Comparison of ENCODE assay signal across 28 cellular contexts in genomic region chr12:39830862-39831520, GRCh38.
A peak's percentile ranks its signal among the peaks of the same experiment; 100 is the strongest.
DNase-seq lines count a peak whose midpoint lies in the region; ATAC-seq, FAIRE-seq and TF ChIP-seq lines count a peak whose summit lies in the region.
"Had no signal": no experiment of that assay in that cellular context is flagged by ENCODE, and none has a peak within 500 bp of the region (broad histone marks: within the 10 kb centered on the region; RNA-seq: fewer than 3 reads in every experiment).

No MANE protein-coding gene starts in this region.

- H4K20me1 ChIP-seq in hepatocyte (ENCODE audit: insufficient read depth, poor library complexity, severe bottlenecking) = no peaks in the 10 kb centered on the region

- H2AFZ ChIP-seq in hepatocyte = no peak overlapping the region

- no peak overlapping the region for H3K4me2 ChIP-seq in hepatocyte

- H3K4me3 ChIP-seq in hepatocyte (no peak overlapping the region), small intestine (ENCODE audit: low read depth in 1 of 2, low read length in 2 of 2) (no peak overlapping the region)
- H3K4me3 ChIP-seq: thoracic aorta had no signal

- no peaks in the 10 kb centered on the region for H3K79me2 ChIP-seq in hepatocyte

- H3K27ac ChIP-seq in hepatocyte = peak overlapping the region; percentile 46
- H3K27ac ChIP-seq in small intestine (ENCODE audit: low read depth in 1 of 2, low read length in 1 of 2) = no peak overlapping the region
- H3K27ac ChIP-seq: thoracic aorta had no signal

- no peaks in the 10 kb centered on the region for H3K9me2 ChIP-seq in hepatocyte (replicated peaks; ENCODE audit: insufficient read depth)

- TF ChIP-seq CTCF in hepatocyte (IDR thresholded peaks at IDR 0.05; ENCODE audit: poor library complexity) = no peak

- ATAC-seq in GM19035 (IDR thresholded peaks at IDR 0.05; ENCODE audit: unreplicated experiment) = no peak
- ATAC-seq: activated naive CD4-positive, alpha-beta T cell treated with anti-CD3 and anti-CD28 coated beads, Interleukin-2, amount 50 U/mL, for 72 hours; activated T-helper 17 cell treated with anti-CD3 and anti-CD28 coated beads, Interleukin-2, amount 50 U/mL, for 72 hours had no signal

- H3K4me1 ChIP-seq in hepatocyte (ENCODE audit: insufficient read depth) (peaks cover 4% of the 10 kb centered on the region), small intestine (ENCODE audit: control insufficient read depth in 2 of 2, insufficient read depth in 1 of 2, low read depth in 1 of 2, low read length in 1 of 2) (peaks cover 0 to 3% of the 10 kb centered on the region in 2 donors)

- 52% methylated on average over 5 of the region's 5 CpGs for WGBS in hepatocyte (ENCODE audit: low lambda C conversion rate, missing lambda C conversion rate)
- WGBS in small intestine, 3 donors = 16 to 67% (median 28%) methylated on average over 5 of the region's 5 CpGs

- H3K9me3 ChIP-seq in hepatocyte (ENCODE audit: low read depth) = no peaks in the 10 kb centered on the region
- H3K9me3 ChIP-seq in small intestine (ENCODE audit: control insufficient read depth, low read depth) = no peaks in the 10 kb centered on the region
- H3K9me3 ChIP-seq: thoracic aorta had no signal

- H3K27me3 ChIP-seq in hepatocyte (no peaks in the 10 kb centered on the region), small intestine (ENCODE audit: control insufficient read depth in 2 of 2, insufficient read depth in 2 of 2, low read length in 2 of 2) (no peaks in the 10 kb centered on the region)

- peak; percentile 9 for DNase-seq in GM03348 (ENCODE audit: low spot score)
- peak; percentile 8 for DNase-seq in OCI-M1 (lab: John Stamatoyannopoulos, UW)
- DNase-seq in hepatocyte (ENCODE audit: low spot score) = no peak
- peak; percentile 11 for DNase-seq in small intestine
- no peak for DNase-seq in NCI-H1930 (lab: John Stamatoyannopoulos, UW)
- DNase-seq in NCI-H2029 (lab: John Stamatoyannopoulos, UW) = no peak
- DNase-seq: activated CD4-positive, alpha-beta T cell treated with anti-CD3 and anti-CD28 coated beads, Interleukin-2, amount 50 U/mL, for 48 hours; activated CD4-positive, CD25-positive, alpha-beta regulatory T cell; activated CD8-positive, alpha-beta memory T cell treated with anti-CD3 and anti-CD28 coated beads, Interleukin-2, amount 50 U/mL, for 4 hours; aorta; CD4-positive, alpha-beta T cell; head of caudate nucleus; mesendoderm; MV-4-11; naive B cell; NCI-H1694; NCI-H526; stimulated activated CD4-positive, alpha-beta T cell treated with anti-CD3 and anti-CD28 coated beads, Interleukin-12 subunit alpha, Interleukin-12 subunit beta, amount 100 ng/mL, for 4 hours; stimulated activated CD4-positive, alpha-beta T cell treated with anti-CD3 and anti-CD28 coated beads, Interleukin-4, amount 100 ng/mL, for 24 hours; stimulated activated naive CD4-positive, alpha-beta T cell treated with Interleukin-2 at 50 U/mL for 16 hours; T-helper 9 cell had no signal

- H3K36me3 ChIP-seq in hepatocyte (replicated peaks; ENCODE audit: insufficient read depth, low read depth) = no peaks in the 10 kb centered on the region
- H3K36me3 ChIP-seq in small intestine (ENCODE audit: control insufficient read depth in 2 of 2, insufficient read depth in 2 of 2, low read length in 2 of 2) = no peaks in the 10 kb centered on the region
- H3K36me3 ChIP-seq: thoracic aorta had no signal

- FAIRE-seq in small intestine (lab: Jason Lieb, UNC) = no peak
- FAIRE-seq: endometrium, G401.6, H1 had no signal

Comparison
In these comparisons a context has a peak if more than half of its experiments do, and no peak if none do; other contexts are left out.
1. DNase-seq: peak in GM03348 (single experiment), OCI-M1 (single experiment) and small intestine (single experiment); none in hepatocyte (single experiment), NCI-H1930 (0 of 2) and NCI-H2029 (single experiment).